ENCODE assay signal across 8 cellular contexts in the genomic region with DNA sequence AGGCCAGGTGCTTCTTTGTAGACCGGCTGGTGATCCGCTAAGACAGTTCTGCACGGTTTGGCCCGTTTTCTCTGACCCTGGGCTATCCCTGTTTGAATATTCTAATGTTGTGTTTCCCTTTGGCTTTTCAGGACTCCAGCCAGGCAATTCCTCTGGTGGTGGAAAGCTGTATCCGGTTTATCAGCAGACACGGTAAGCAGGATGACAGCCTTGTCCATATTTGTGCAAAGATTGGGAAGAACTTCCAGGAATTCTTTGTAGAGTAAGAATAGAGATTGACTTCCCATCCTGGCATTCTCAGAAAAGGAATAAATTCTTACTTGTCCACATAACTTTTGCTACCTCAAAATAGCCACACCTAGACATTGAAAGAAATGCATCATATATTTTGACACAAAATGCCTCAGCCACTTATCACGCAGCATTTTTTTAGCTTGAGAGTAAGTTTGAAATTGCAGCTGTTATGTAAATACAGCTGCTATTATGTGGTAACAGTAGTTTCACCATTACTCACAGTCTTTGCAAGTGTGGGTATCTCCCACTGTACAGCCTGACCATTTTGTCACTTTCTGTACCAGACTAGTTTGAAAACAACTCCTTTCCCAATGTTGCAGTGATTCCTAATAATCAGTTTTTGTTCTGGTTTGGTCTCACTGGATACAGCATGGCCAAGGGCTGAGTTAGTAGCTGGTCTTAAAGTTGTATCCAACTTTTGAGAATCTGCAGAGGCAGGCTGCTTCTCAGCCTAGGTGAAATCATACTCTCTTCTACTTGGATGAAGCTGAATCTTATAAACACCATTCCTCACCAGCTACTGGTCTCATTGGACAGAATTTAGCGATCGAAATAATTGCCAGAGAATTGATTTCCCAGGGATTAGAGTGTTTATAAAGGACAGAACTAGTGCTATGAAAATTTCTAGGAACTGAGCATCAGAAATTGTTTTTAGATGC. TPM values are rescaled to one million over a fixed set of nuclear protein-coding genes. Genes with fewer than 3 reads are reported as not detected.
DNase-seq lines count a peak whose midpoint lies in the region; ATAC-seq and TF ChIP-seq lines count a peak whose summit lies in the region.

No MANE protein-coding gene starts in this region.

- DNase-seq in AG04449 (ENCODE audit: low read depth, low spot score) (peak; percentile 62), dermis blood vessel endothelial cell (peak; percentile 95), testis (no peak), GOT3 (lab: John Stamatoyannopoulos, UW) (no peak)
- DNase-seq in effector memory CD4-positive, alpha-beta T cell: no peak
- no peak for DNase-seq in activated T-cell treated with anti-CD3 and anti-CD28 coated beads, Interleukin-2, amount 50 U/mL, for 24 hours

- peaks cover 23% of the 10 kb centered on the region for H3K36me3 Mint-ChIP-seq in activated T-cell treated with anti-CD3 and anti-CD28 coated beads, Interleukin-2, amount 50 U/mL, for 24 hours (ENCODE audit: low read depth)

- H3K4me3 Mint-ChIP-seq in activated T-cell treated with anti-CD3 and anti-CD28 coated beads, Interleukin-2, amount 50 U/mL, for 24 hours: no peak overlapping the region

- H3K9me3 ChIP-seq in testis: no peaks in the 10 kb centered on the region
- no peaks in the 10 kb centered on the region for H3K9me3 ChIP-seq in effector memory CD4-positive, alpha-beta T cell (ENCODE audit: control insufficient read depth, low read length)

- H3K27ac Mint-ChIP-seq in activated T-cell treated with anti-CD3 and anti-CD28 coated beads, Interleukin-2, amount 50 U/mL, for 24 hours: no peak overlapping the region

- TF ChIP-seq POLR2A in testis (IDR thresholded peaks at IDR 0.05): no peak

- H3K27me3 ChIP-seq in testis: no peaks in the 10 kb centered on the region
- H3K27me3 ChIP-seq in effector memory CD4-positive, alpha-beta T cell (replicated peaks; ENCODE audit: control insufficient read depth, insufficient read depth, low read length, poor library complexity, severe bottlenecking): no peaks in the 10 kb centered on the region

- no peaks in the 10 kb centered on the region for H3K36me3 ChIP-seq in testis (ENCODE audit: low read depth, missing control alignments)
- no peaks in the 10 kb centered on the region for H3K36me3 ChIP-seq in effector memory CD4-positive, alpha-beta T cell (ENCODE audit: control insufficient read depth, insufficient read depth, low read length)

- intact Hi-C loops in testis (cut with DNase I; ENCODE audit: low total_unique reads): no loop called here

- H3K4me1 Mint-ChIP-seq in activated T-cell treated with anti-CD3 and anti-CD28 coated beads, Interleukin-2, amount 50 U/mL, for 24 hours (ENCODE audit: low read depth): no peaks in the 10 kb centered on the region

- TF ChIP-seq CTCF in AG04449 (IDR thresholded peaks at IDR 0.05; ENCODE audit: insufficient read depth, low read length, missing control alignments) (no peak), testis (IDR thresholded peaks at IDR 0.05) (peak in 2 of 3 experiments; percentile 12 to 23)

- WGBS in testis, 2 donors: 62 to 69% methylated on average over 9 of the region's 9 CpGs

- ATAC-seq in GM19023 (IDR thresholded peaks at IDR 0.05; ENCODE audit: unreplicated experiment) (peak; percentile 95), HG03108 (IDR thresholded peaks at IDR 0.05; ENCODE audit: unreplicated experiment) (peak; percentile 99)

- no peak overlapping the region for H3K27ac ChIP-seq in testis
- no peak overlapping the region for H3K27ac ChIP-seq in effector memory CD4-positive, alpha-beta T cell (ENCODE audit: insufficient read depth, low read length, poor library complexity, severe bottlenecking)

- POLR2A ChIA-PET in AG04449 (lab: Yijun Ruan, JAX): no interaction called here

- H3K4me3 ChIP-seq in AG04449 (ENCODE audit: low read depth, low read length) (no peak overlapping the region), testis (no peak overlapping the region)
- no peak overlapping the region for H3K4me3 ChIP-seq in effector memory CD4-positive, alpha-beta T cell (ENCODE audit: insufficient read depth, low read depth, low read length, poor library complexity, severe bottlenecking)

- H3K9me3 Mint-ChIP-seq in activated T-cell treated with anti-CD3 and anti-CD28 coated beads, Interleukin-2, amount 50 U/mL, for 24 hours: no peaks in the 10 kb centered on the region

- H3K27me3 Mint-ChIP-seq in activated T-cell treated with anti-CD3 and anti-CD28 coated beads, Interleukin-2, amount 50 U/mL, for 24 hours: no peaks in the 10 kb centered on the region

- no peaks in the 10 kb centered on the region for H3K4me1 ChIP-seq in testis
- no peaks in the 10 kb centered on the region for H3K4me1 ChIP-seq in effector memory CD4-positive, alpha-beta T cell (ENCODE audit: control insufficient read depth, insufficient read depth, low read length, poor library complexity, severe bottlenecking)

- CTCF ChIA-PET in AG04449 (lab: Yijun Ruan, JAX): interaction anchor here (0.6 to 2.3 kb wide), 10 partner anchors 10 to 41 kb away, joined by 3 to 11 read pairs (median 4); partner anchors contain the start of gene IKBKE

RNA-seq across cellular contexts. Expression of gene IKBKE, which starts 40.0 kb away (rescaled TPM):
- total RNA-seq in dermis blood vessel endothelial cell (23.3 and 33.9 TPM in 2 replicates), testis (1 to 10 TPM in 1 of 2 donors, under 1 TPM in 1; 0.99 to 1.0 TPM)
- polyA plus RNA-seq in testis (ENCODE audit: insufficient read depth, low read depth, low replicate concordance): 1.6 TPM

Comparison
In these comparisons a context has a peak if more than half of its experiments do, and no peak if none do; other contexts are left out.
1. DNase-seq: peak in AG04449 (single experiment) and dermis blood vessel endothelial cell (single experiment); none in testis (single experiment), GOT3 (single experiment), effector memory CD4-positive, alpha-beta T cell (0 of 3) and activated T-cell treated with anti-CD3 and anti-CD28 coated beads, Interleukin-2, amount 50 U/mL, for 24 hours (single experiment).
2. RNA of gene IKBKE, which starts 40.0 kb away (total RNA-seq): 23.3 to 33.9 TPM in dermis blood vessel endothelial cell; 0.99 to 1.0 TPM in testis; every median in the first group is over 10 times any median in the second.